In genomic region chr20:44646641-44647274, GRCh38 we compare ENCODE assay signal across 9 cellular contexts. TPM values are rescaled to one million over a fixed set of nuclear protein-coding genes. Genes with fewer than 3 reads are reported as not detected.
DNase-seq lines count a peak whose midpoint lies in the region; ATAC-seq and TF ChIP-seq lines count a peak whose summit lies in the region.
"Had no signal": no experiment of that assay in that cellular context is flagged by ENCODE, and none has a peak within 500 bp of the region (broad histone marks: within the 10 kb centered on the region; RNA-seq: fewer than 3 reads in every experiment).

No MANE protein-coding gene starts in this region.

- H3K79me2 ChIP-seq in PC-3 (ENCODE audit: low read length) (0 out of 2 replicates have a peak, but pooled peaks cover 3% of the 10 kb centered on the region), fibroblast of lung (ENCODE audit: control insufficient read depth, insufficient read depth, low read length) (no peaks in the 10 kb centered on the region)

- ATAC-seq in activated T-cell treated with anti-CD3 and anti-CD28 coated beads, Interleukin-2, amount 50 U/mL, for 72 hours (replicated peaks in 1 of 2) = peak in 1 of 2 donors; percentile 8
- peak; percentile 53 for ATAC-seq in HG02884 (IDR thresholded peaks at IDR 0.05; ENCODE audit: unreplicated experiment)
- ATAC-seq in PC-3 = peak; percentile 16; the same call in 1 of the 2 replicates

- no peaks in the 10 kb centered on the region for H3F3A ChIP-seq in PC-3 (ENCODE audit: low read length, unreplicated experiment)

- no peak overlapping the region for H3K4me2 ChIP-seq in PC-3 (ENCODE audit: low read length)
- no peak overlapping the region for H3K4me2 ChIP-seq in fibroblast of lung (ENCODE audit: extremely low read depth, insufficient read depth, low read length)

- H3K36me3 ChIP-seq in PC-3 (ENCODE audit: low read depth, low read length) = no peaks in the 10 kb centered on the region
- no peaks in the 10 kb centered on the region for H3K36me3 ChIP-seq in fibroblast of lung (ENCODE audit: control insufficient read depth, insufficient read depth, low read length)
- H3K36me3 ChIP-seq: cardiac muscle cell had no signal

- TF ChIP-seq CTCF in PC-3 (conservative IDR thresholded peaks at IDR 0.05; ENCODE audit: low read depth, low read length) (no peak), fibroblast of lung (conservative IDR thresholded peaks at IDR 0.05 in 1 of 2, IDR thresholded peaks at IDR 0.05 in 1 of 2; ENCODE audit: low read depth in 1 of 2, low read length in 2 of 2) (no peak)

- H3K4me1 Mint-ChIP-seq in activated T-cell treated with anti-CD3 and anti-CD28 coated beads, Interleukin-2, amount 50 U/mL, for 72 hours (ENCODE audit: low read depth) = peaks cover 88% of the 10 kb centered on the region

- no peaks in the 10 kb centered on the region for H3K9me3 Mint-ChIP-seq in activated T-cell treated with anti-CD3 and anti-CD28 coated beads, Interleukin-2, amount 50 U/mL, for 72 hours

- no peak overlapping the region for H3K27ac ChIP-seq in PC-3 (ENCODE audit: low read length)
- no peak overlapping the region for H3K27ac ChIP-seq in fibroblast of lung (ENCODE audit: insufficient read depth, low read length)
- H3K27ac ChIP-seq: cardiac muscle cell had no signal

- no TSS peak for BruUV-seq in PC-3 (replicated peaks; lab: Mats Ljungman, UMichigan)

- POLR2A ChIA-PET in PC-3 (lab: Charles Lee; ENCODE audit: unreplicated experiment) = no interaction called here

- no peak overlapping the region for H3K9ac ChIP-seq in PC-3 (ENCODE audit: low read length)
- no peak overlapping the region for H3K9ac ChIP-seq in fibroblast of lung (ENCODE audit: insufficient read depth, low read length)

- H2AFZ ChIP-seq in PC-3 (ENCODE audit: low read length) = no peak overlapping the region
- H2AFZ ChIP-seq in fibroblast of lung (ENCODE audit: low read length) = no peak overlapping the region

- peak overlapping the region; percentile 40 for H3K27ac Mint-ChIP-seq in activated T-cell treated with anti-CD3 and anti-CD28 coated beads, Interleukin-2, amount 50 U/mL, for 72 hours

- intact Hi-C loops in PC-3 (cut with micrococcal nuclease) = no loop called here
- intact Hi-C loops in posterior vena cava (cut with DNase I) = no loop called here

- no peaks in the 10 kb centered on the region for H3K9me2 ChIP-seq in PC-3 (replicated peaks; ENCODE audit: low read length)

- H3K4me3 ChIP-seq in PC-3 (ENCODE audit: low read length) = no peak overlapping the region
- no peak overlapping the region for H3K4me3 ChIP-seq in fibroblast of lung (replicated peaks in 1 of 4; ENCODE audit: control extremely low read depth in 1 of 4, insufficient read depth in 1 of 4, low read depth in 3 of 4, low read length in 4 of 4)
- H3K4me3 ChIP-seq: cardiac muscle cell had no signal

- no peaks in the 10 kb centered on the region for H3K36me3 Mint-ChIP-seq in activated T-cell treated with anti-CD3 and anti-CD28 coated beads, Interleukin-2, amount 50 U/mL, for 72 hours (ENCODE audit: insufficient read depth in 2 of 2)

- DNase-seq in activated T-cell treated with anti-CD3 and anti-CD28 coated beads, Interleukin-2, amount 50 U/mL, for 72 hours = no peak
- DNase-seq in activated T-cell treated with anti-CD3 and anti-CD28 coated beads, Interleukin-2, amount 50 U/mL, for 48 hours = no peak
- DNase-seq in PC-3 (peak; percentile 51), fibroblast of lung (ENCODE audit: low read depth in 2 of 2) (peak; percentile 49 to 64), NCI-H748 treated with DMSO at 0.1 percent for 48 hours (lab: John Stamatoyannopoulos, UW) (no peak), ecto neural progenitor cell (ENCODE audit: low spot score) (no peak), posterior vena cava (ENCODE audit: low spot score) (no peak)

- CTCF ChIA-PET in PC-3 (lab: Charles Lee) = no interaction called here

- peak overlapping the region; percentile 39 to 66 for H3K4me3 Mint-ChIP-seq in activated T-cell treated with anti-CD3 and anti-CD28 coated beads, Interleukin-2, amount 50 U/mL, for 72 hours

- H3K27me3 Mint-ChIP-seq in activated T-cell treated with anti-CD3 and anti-CD28 coated beads, Interleukin-2, amount 50 U/mL, for 72 hours (ENCODE audit: low read depth) = no peaks in the 10 kb centered on the region

- H4K20me1 ChIP-seq in PC-3 (ENCODE audit: low read length) (no peaks in the 10 kb centered on the region), fibroblast of lung (ENCODE audit: control insufficient read depth, extremely low read depth, insufficient read depth, low read length) (no peaks in the 10 kb centered on the region)

- H3K27me3 ChIP-seq in PC-3 (ENCODE audit: low read length) (no peaks in the 10 kb centered on the region), fibroblast of lung (ENCODE audit: control insufficient read depth, insufficient read depth, low read length) (no peaks in the 10 kb centered on the region)
- H3K27me3 ChIP-seq: cardiac muscle cell had no signal

- H3K9me3 ChIP-seq in PC-3 (ENCODE audit: low read length) (no peaks in the 10 kb centered on the region), fibroblast of lung (ENCODE audit: control insufficient read depth, insufficient read depth, low read depth, low read length) (no peaks in the 10 kb centered on the region)

- peaks cover 38% of the 10 kb centered on the region for H3K4me1 ChIP-seq in PC-3 (ENCODE audit: insufficient read depth, low read length)
- peaks cover 20% of the 10 kb centered on the region for H3K4me1 ChIP-seq in fibroblast of lung (ENCODE audit: control insufficient read depth, extremely low read depth, insufficient read depth, low read length)

RNA-seq across cellular contexts. Expression of gene ADA, which starts 4.7 kb away (rescaled TPM):
- 10 to 100 TPM; 26.7 to 43.4 TPM for total RNA-seq in activated T-cell treated with anti-CD3 and anti-CD28 coated beads, Interleukin-2, amount 50 U/mL, for 72 hours
- total RNA-seq in PC-3 (2014; rRNA removed) = 12.4 and 13.0 TPM in 2 replicates
- 5.4 and 6.9 TPM in 2 replicates for total RNA-seq in fibroblast of lung
- 3.8 and 21.9 TPM in 2 replicates for polyA plus RNA-seq in fibroblast of lung
- polyA plus RNA-seq in fibroblast of lung (2012) = 3.6 and 19.5 TPM in 2 replicates
- polyA minus RNA-seq in fibroblast of lung (ENCODE audit: low replicate concordance) = 2.9 and 6.2 TPM in 2 replicates
- 10 to 100 TPM; 11.0 to 17.7 TPM for total RNA-seq in posterior vena cava

Comparison
In these comparisons a context has a peak if more than half of its experiments do, and no peak if none do; other contexts are left out.
1. DNase-seq: peak in PC-3 (single experiment) and fibroblast of lung (2 of 2); none in activated T-cell treated with anti-CD3 and anti-CD28 coated beads, Interleukin-2, amount 50 U/mL, for 72 hours (0 of 2), activated T-cell treated with anti-CD3 and anti-CD28 coated beads, Interleukin-2, amount 50 U/mL, for 48 hours (0 of 2), NCI-H748 treated with DMSO at 0.1 percent for 48 hours (single experiment), ecto neural progenitor cell (single experiment) and posterior vena cava (single experiment).